ENCODE assay signal across 31 cellular contexts in genomic region chr9:15276328-15276969, GRCh38. TPM values are rescaled to one million over a fixed set of nuclear protein-coding genes. Genes with fewer than 3 reads are reported as not detected.
DNase-seq lines count a peak whose midpoint lies in the region; FAIRE-seq and TF ChIP-seq lines count a peak whose summit lies in the region.
"Had no signal": no experiment of that assay in that cellular context is flagged by ENCODE, and none has a peak within 500 bp of the region (broad histone marks: within the 10 kb centered on the region; RNA-seq: fewer than 3 reads in every experiment).

No MANE protein-coding gene starts in this region.

- FAIRE-seq in kidney (lab: Jason Lieb, UNC) = no peak
- FAIRE-seq: A549, islet of Langerhans, K562 had no signal

- H3K27ac ChIP-seq in kidney (ENCODE audit: low read depth in 2 of 2, low read length in 2 of 2) = no peak overlapping the region
- H3K27ac ChIP-seq: A549, cardiac muscle cell, coronary artery, esophagus squamous epithelium had no signal

- DNase-seq in NCI-H146 (lab: John Stamatoyannopoulos, UW) = peak; percentile 34
- no peak for DNase-seq in NCI-H146 treated with DMSO at 0.1 percent for 48 hours (lab: John Stamatoyannopoulos, UW; ENCODE audit: unreplicated experiment)
- DNase-seq in Caki2 (ENCODE audit: low read depth) = peak; percentile 53
- peak; percentile 31 for DNase-seq in NCI-H774 (lab: John Stamatoyannopoulos, UW)
- DNase-seq in left kidney (ENCODE audit: low read depth, low spot score) = peak; percentile 66
- no peak for DNase-seq in NCI-H1105 treated with DMSO at 0.1 percent for 48 hours (lab: John Stamatoyannopoulos, UW)
- no peak for DNase-seq in kidney
- DNase-seq in 8988T = no peak
- DNase-seq: activated CD4-positive, alpha-beta memory T cell treated with anti-CD3 and anti-CD28 coated beads for 36 hours; activated CD4-positive, CD25-positive, alpha-beta regulatory T cell treated with anti-CD3 and anti-CD28 coated beads, Interleukin-2, amount 50 U/mL, for 72 hours; activated CD8-positive, alpha-beta memory T cell treated with anti-CD3 and anti-CD28 coated beads, Interleukin-2, amount 50 U/mL, for 4 hours; AML-193; CD8-positive, alpha-beta T cell; DND-41; esophagus squamous epithelium; foreskin melanocyte; H9; hypothalamus; midbrain; MM.1S; NCI-H1436; NCI-H526 treated with DMSO at 0.1 percent for 48 hours; SK-N-SH; stimulated activated CD4-positive, alpha-beta T cell treated with anti-CD3 and anti-CD28 coated beads, Interleukin-2, amount 100 ng/mL, for 24 hours; trophoblast cell had no signal

- in situ Hi-C loops in Caki2 (cut with HindIII; ENCODE audit: low pct_unique_long_range_greater_than_20kb, low sequenced_read_pairs) = no loop called here

- no peak overlapping the region for H3K9ac ChIP-seq in kidney (ENCODE audit: low read length in 2 of 2)
- H3K9ac ChIP-seq: SK-N-SH had no signal

- H3K4me3 ChIP-seq in kidney (ENCODE audit: low read length in 2 of 2) = no peak overlapping the region
- H3K4me3 ChIP-seq: A549, cardiac muscle cell, coronary artery, esophagus squamous epithelium, K562, smooth muscle cell had no signal

- no peaks in the 10 kb centered on the region for H3K36me3 ChIP-seq in kidney (ENCODE audit: control insufficient read depth in 1 of 2, insufficient read depth in 2 of 2, low read length in 2 of 2)
- H3K36me3 ChIP-seq: cardiac muscle cell, esophagus squamous epithelium had no signal

- intact Hi-C loops in kidney (cut with DNase I) = no loop called here

- H3K4me1 ChIP-seq in kidney (ENCODE audit: control insufficient read depth in 1 of 2, insufficient read depth in 1 of 2, low read depth in 1 of 2, low read length in 2 of 2) = peaks cover 7 to 30% of the 10 kb centered on the region in 2 donors
- H3K4me1 ChIP-seq: A549 had no signal

- H3K9me3 ChIP-seq in kidney (ENCODE audit: control insufficient read depth in 1 of 2, low read length in 2 of 2) = no peaks in the 10 kb centered on the region
- H3K9me3 ChIP-seq: A549, esophagus squamous epithelium, SK-N-SH had no signal

- no peak for TF ChIP-seq CTCF in kidney (IDR thresholded peaks at IDR 0.05; ENCODE audit: borderline replicate concordance, extremely low read depth, insufficient read depth)

RNA-seq across cellular contexts. Expression of gene TTC39B, which starts 30.6 kb away (rescaled TPM):
- 0.81 and 8.0 TPM in 2 replicates for total RNA-seq in Caki2 (2014; rRNA removed; shearing (Covaris generic); ENCODE audit: low replicate concordance)
- 22.0 TPM for total RNA-seq in kidney
- polyA plus RNA-seq in kidney (ENCODE audit: insufficient read depth, low read depth, low replicate concordance) = 4.9 TPM

Comparison
In these comparisons a context has a peak if more than half of its experiments do, and no peak if none do; other contexts are left out.
1. DNase-seq: peak in NCI-H146 (single experiment), Caki2 (single experiment), NCI-H774 (single experiment) and left kidney (single experiment); none in NCI-H146 treated with DMSO at 0.1 percent for 48 hours (single experiment), NCI-H1105 treated with DMSO at 0.1 percent for 48 hours (single experiment), kidney (single experiment) and 8988T (single experiment).